ENCODE assay signal across 19 cellular contexts in the genomic region with DNA sequence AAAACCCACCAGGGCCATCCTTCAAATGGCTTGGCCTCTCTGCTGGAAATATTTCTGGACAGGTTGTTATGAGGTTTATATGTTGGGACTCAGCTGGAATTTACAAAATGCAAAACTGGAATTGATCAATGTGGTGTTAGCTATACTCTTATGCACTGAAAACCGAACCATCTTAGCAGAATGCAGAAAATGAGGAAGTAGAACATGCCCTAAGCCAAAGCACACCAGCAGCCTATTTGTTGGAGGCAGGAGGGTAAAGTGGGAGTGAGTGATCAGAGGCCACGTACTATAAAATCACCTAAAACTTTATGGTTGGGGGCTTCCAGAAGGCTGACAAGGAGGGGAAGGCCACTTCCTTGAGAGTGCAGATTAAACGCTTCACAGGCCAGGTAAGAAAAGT.
DNase-seq lines count a peak whose midpoint lies in the region; ATAC-seq, FAIRE-seq and TF ChIP-seq lines count a peak whose summit lies in the region.
"Had no signal": no experiment of that assay in that cellular context is flagged by ENCODE, and none has a peak within 500 bp of the region (broad histone marks: within the 10 kb centered on the region; RNA-seq: fewer than 3 reads in every experiment).

No MANE protein-coding gene starts in this region.

- in situ Hi-C loops in GM12878 (cut with MboI) = no loop called here

- H2AFZ ChIP-seq in GM12878 (ENCODE audit: control insufficient read depth, low read depth, low read length) = no peak overlapping the region

- CTCF ChIA-PET in GM12878 (lab: Yijun Ruan, JAX) = interaction anchor here (1.1 kb wide), 1 partner anchor 26 kb away, joined by 3 read pairs; no protein-coding TSS in a partner anchor

- H3K4me2 ChIP-seq in GM12878 (ENCODE audit: control insufficient read depth, insufficient read depth) = no peak overlapping the region
- H3K4me2 ChIP-seq: BLaER1, KMS-11 had no signal

- 0% methylated on average over 3 of the region's 3 CpGs for WGBS in GM12878 (ENCODE audit: insufficient coverage, insufficient replicate concordance, low lambda C conversion rate, missing lambda C conversion rate)

- intact Hi-C loops in GM12878 (cut with micrococcal nuclease; ENCODE audit: unreplicated experiment) = no loop called here
- intact Hi-C loops in dorsolateral prefrontal cortex (cut with DNase I) = no loop called here

- DNase-seq in MV-4-11 (lab: John Stamatoyannopoulos, UW) (peak; percentile 50), OCI-M1 (lab: John Stamatoyannopoulos, UW) (peak; percentile 2), GM12878 (ENCODE audit: low read depth, low spot score) (no peak), H4 (ENCODE audit: low spot score) (no peak), dorsolateral prefrontal cortex (no peak), GM10266 (ENCODE audit: extremely low spot score) (no peak)
- DNase-seq: CD4-positive, alpha-beta memory T cell; DMS53; EL; NCI-H1105 treated with DMSO at 0.1 percent for 48 hours; NCI-H1694; NCI-H2107; NCI-H510A; NCI-H748 treated with DMSO at 0.1 percent for 48 hours; NK-92 treated with Interleukin-12 subunit alpha and Interleukin-12 subunit beta, amount 100 ng/mL, for 24 hours had no signal

- no peak for TF ChIP-seq RAD21 in GM12878 (IDR thresholded peaks at IDR 0.05; ENCODE audit: insufficient read depth, low read depth, low read length)

- SMC1A ChIA-PET in GM12878 (lab: Charles Lee; ENCODE audit: uncharacterized antibody, unreplicated experiment) = no interaction called here

- H3K36me3 ChIP-seq in GM12878 (ENCODE audit: control insufficient read depth in 2 of 2, insufficient read depth in 2 of 2, low read length in 1 of 2) = no peaks in the 10 kb centered on the region
- H3K36me3 ChIP-seq: BLaER1, HAP-1 had no signal

- no peaks in the 10 kb centered on the region for H4K20me1 ChIP-seq in GM12878 (ENCODE audit: control insufficient read depth, insufficient read depth)
- H4K20me1 ChIP-seq: BLaER1 had no signal

- RAD21 ChIA-PET in GM12878 (lab: Charles Lee; ENCODE audit: unreplicated experiment) = no interaction called here

- H3K79me2 ChIP-seq in GM12878 (ENCODE audit: control insufficient read depth, insufficient read depth, low read length) = no peaks in the 10 kb centered on the region

- no peak for TF ChIP-seq POLR2A in GM12878 (IDR thresholded peaks at IDR 0.05; ENCODE audit: low read depth, low read length)

- H3K9ac ChIP-seq in GM12878 (ENCODE audit: control insufficient read depth, insufficient read depth, low read length) = no peak overlapping the region
- H3K9ac ChIP-seq: BLaER1, KMS-11 had no signal

- no peak for TF ChIP-seq CTCF in GM12878 (IDR thresholded peaks at IDR 0.05 in 2 of 3, conservative IDR thresholded peaks at IDR 0.05 in 1 of 3; ENCODE audit: control insufficient read depth in 2 of 3, extremely low read depth in 1 of 3, insufficient read depth in 1 of 3, low read depth in 3 of 3, low read length in 3 of 3)
- TF ChIP-seq CTCF in dorsolateral prefrontal cortex (IDR thresholded peaks at IDR 0.05 in 54 of 56, conservative IDR thresholded peaks at IDR 0.05 in 2 of 56; ENCODE audit: low read depth in 1 of 56, partially characterized antibody in 56 of 56) = no peak
- no peak for TF ChIP-seq CTCF in GM10266 (IDR thresholded peaks at IDR 0.05; ENCODE audit: control insufficient read depth, insufficient read depth, low read depth, missing control alignments)

- no peaks in the 10 kb centered on the region for H3K9me3 ChIP-seq in GM12878 (replicated peaks; ENCODE audit: control insufficient read depth, insufficient read depth, low read length)
- H3K9me3 ChIP-seq: BLaER1, HAP-1 had no signal

- FAIRE-seq in GM12878 (lab: Jason Lieb, UNC) = no peak

- TF ChIP-seq EP300 in GM12878 (IDR thresholded peaks at IDR 0.05; ENCODE audit: borderline replicate concordance in 1 of 2, control insufficient read depth in 1 of 2, low read depth in 2 of 2, low read length in 2 of 2) = no peak

- H3K4me1 ChIP-seq in GM12878 (ENCODE audit: control insufficient read depth, insufficient read depth, low read length) = no peaks in the 10 kb centered on the region
- H3K4me1 ChIP-seq: BLaER1, HAP-1 had no signal

- BruUV-seq in GM12878 (replicated peaks; lab: Mats Ljungman, UMichigan) = no TSS peak

- no peaks in the 10 kb centered on the region for H3K27me3 ChIP-seq in GM12878 (replicated peaks in 1 of 2; ENCODE audit: control insufficient read depth in 2 of 2, insufficient read depth in 2 of 2, low read length in 1 of 2)
- peaks cover 0 to 9% (median 0%) of the 10 kb centered on the region in 45 donors for H3K27me3 ChIP-seq in dorsolateral prefrontal cortex
- H3K27me3 ChIP-seq: BLaER1 had no signal

- H3K4me3 ChIP-seq in GM12878 = no peak overlapping the region
- H3K4me3 ChIP-seq in dorsolateral prefrontal cortex = no peak overlapping the region
- H3K4me3 ChIP-seq: BLaER1, HAP-1 had no signal

- peak; percentile 68 for ATAC-seq in GM18868 (IDR thresholded peaks at IDR 0.05; ENCODE audit: unreplicated experiment)
- peak; percentile 53; the same call in 1 of the 3 replicates for ATAC-seq in GM12878

- POLR2A ChIA-PET in GM12878 (lab: Charles Lee) = no interaction called here

- H3K27ac ChIP-seq in GM12878 (ENCODE audit: control insufficient read depth, insufficient read depth) (no peak overlapping the region), dorsolateral prefrontal cortex (no peak overlapping the region)
- H3K27ac ChIP-seq: BLaER1, KMS-11 had no signal

TF ChIP-seq in GM12878, 131 proteins besides CTCF, POLR2A, EP300 and RAD21:
- TF ChIP-seq SPI1 (IDR thresholded peaks at IDR 0.05; ENCODE audit: borderline replicate concordance, insufficient read depth, low read depth, low read length) (peak; percentile 27; the same call in 1 of the 2 replicates), STAT1 (conservative IDR thresholded peaks at IDR 0.05) (no peak)

Comparison
In these comparisons a context has a peak if more than half of its experiments do, and no peak if none do; other contexts are left out.
1. DNase-seq: peak in MV-4-11 (single experiment) and OCI-M1 (single experiment); none in GM12878 (single experiment), H4 (single experiment), dorsolateral prefrontal cortex (0 of 10) and GM10266 (single experiment).